ENCODE assay signal across 25 cellular contexts in genomic region chrX:126655061-126655460, GRCh38.
DNase-seq lines count a peak whose midpoint lies in the region; ATAC-seq, FAIRE-seq and TF ChIP-seq lines count a peak whose summit lies in the region.
"Had no signal": no experiment of that assay in that cellular context is flagged by ENCODE, and none has a peak within 500 bp of the region (broad histone marks: within the 10 kb centered on the region; RNA-seq: fewer than 3 reads in every experiment).

No MANE protein-coding gene starts in this region.

- H3K14ac ChIP-seq in H9 (ENCODE audit: insufficient read depth, low read length): no peak overlapping the region

- no peak overlapping the region for H2BK12ac ChIP-seq in H9 (ENCODE audit: insufficient read length, low read depth, low read length)

- no peak overlapping the region for H2AFZ ChIP-seq in H9 (ENCODE audit: low read length)
- H2AFZ ChIP-seq: PC-9 had no signal

- no peak overlapping the region for H2BK5ac ChIP-seq in H9 (ENCODE audit: insufficient read length, low read length)

- no peak for FAIRE-seq in bronchial epithelial cell (lab: Jason Lieb, UNC)
- FAIRE-seq: A204.1, GM12892 had no signal

- WGBS in H9 (ENCODE audit: extremely low coverage, insufficient read length, low lambda C conversion rate): no CpG with 5 or more reads among the region's 2 CpGs

- H3K9me3 ChIP-seq in H9 (ENCODE audit: control insufficient read depth, low read depth, low read length): no peaks in the 10 kb centered on the region
- H3K9me3 ChIP-seq: BLaER1 had no signal

- H3K9ac ChIP-seq in H9 (ENCODE audit: extremely low read depth, insufficient read length, low read length): no peak overlapping the region
- H3K9ac ChIP-seq: BLaER1 had no signal

- H3T11ph ChIP-seq in H9 (ENCODE audit: low read length): no peak overlapping the region

- H2BK20ac ChIP-seq in H9 (ENCODE audit: low read depth, low read length, poor library complexity, severe bottlenecking): no peak overlapping the region

- peaks cover 3 to 49% of the 10 kb centered on the region in 2 experiments for H3K9me3 Mint-ChIP-seq in H9

- H3K4me2 ChIP-seq in H9 (ENCODE audit: insufficient read depth, insufficient read length, low read length): no peak overlapping the region
- H3K4me2 ChIP-seq: BLaER1, PC-9 had no signal

- no peak for ATAC-seq in GM19324 (IDR thresholded peaks at IDR 0.05; ENCODE audit: low FRiP score, unreplicated experiment)

- H2BK15ac ChIP-seq in H9 (ENCODE audit: low read depth, low read length): no peak overlapping the region

- no peak overlapping the region for H2BK120ac ChIP-seq in H9 (ENCODE audit: low read depth, low read length, poor library complexity, severe bottlenecking)

- H2AK5ac ChIP-seq in H9 (ENCODE audit: insufficient read length, low read length): no peak overlapping the region

- no peak overlapping the region for H3K4ac ChIP-seq in H9 (ENCODE audit: low read depth, low read length)

- H3K36me3 Mint-ChIP-seq in H9 (ENCODE audit: insufficient read depth in 1 of 3, low read depth in 3 of 3): no peaks in the 10 kb centered on the region; a peak in 1 of 7 replicates
- H3K36me3 Mint-ChIP-seq: CD4-positive, CD25-positive, alpha-beta regulatory T cell had no signal

- no peaks in the 10 kb centered on the region for H3K36me3 ChIP-seq in bronchial epithelial cell (ENCODE audit: control insufficient read depth, insufficient read depth, low read length)
- H3K36me3 ChIP-seq: BLaER1 had no signal

- no peak overlapping the region for H3K23ac ChIP-seq in H9 (ENCODE audit: insufficient read length, low read depth, low read length)

- H3K27ac Mint-ChIP-seq in H9: no peak overlapping the region
- H3K27ac Mint-ChIP-seq: CD4-positive, CD25-positive, alpha-beta regulatory T cell had no signal

- H3K79me2 ChIP-seq in H9 (ENCODE audit: insufficient read depth, low read length): no peaks in the 10 kb centered on the region

- TF ChIP-seq CTCF in bronchial epithelial cell (IDR thresholded peaks at IDR 0.05; ENCODE audit: insufficient read depth, low read length, severe bottlenecking): no peak
- TF ChIP-seq CTCF in H9 (conservative IDR thresholded peaks at IDR 0.05): no peak

- H3K4me3 ChIP-seq in bronchial epithelial cell (ENCODE audit: low read depth, low read length): no peak overlapping the region
- H3K4me3 ChIP-seq: BLaER1, PC-9, SK-N-MC had no signal

- no peak overlapping the region for H4K8ac ChIP-seq in H9 (replicated peaks; ENCODE audit: insufficient read length, low read depth, low read length)

- no peaks in the 10 kb centered on the region for H3K27me3 Mint-ChIP-seq in H9 (ENCODE audit: low read depth)
- H3K27me3 Mint-ChIP-seq: CD4-positive, CD25-positive, alpha-beta regulatory T cell had no signal

- H3K23me2 ChIP-seq in H9 (ENCODE audit: insufficient read length, low read depth, low read length, poor library complexity, severe bottlenecking): no peaks in the 10 kb centered on the region

- no peaks in the 10 kb centered on the region for H3K4me1 ChIP-seq in H9 (ENCODE audit: insufficient read depth, low read length)
- H3K4me1 ChIP-seq: BLaER1 had no signal

- no peak overlapping the region for H4K5ac ChIP-seq in H9 (ENCODE audit: insufficient read length, low read depth, low read length)

- no peaks in the 10 kb centered on the region for H3K4me1 Mint-ChIP-seq in H9
- H3K4me1 Mint-ChIP-seq: CD4-positive, CD25-positive, alpha-beta regulatory T cell had no signal

- DNase-seq in HT1080 (ENCODE audit: low read depth): peak; percentile 60
- peak; percentile 14 for DNase-seq in RKO (ENCODE audit: low spot score)
- DNase-seq in bronchial epithelial cell (ENCODE audit: low read depth): peak; percentile 9
- DNase-seq in kidney tubule cell (ENCODE audit: low spot score): peak; percentile 80
- no peak for DNase-seq in NAMALWA (ENCODE audit: low spot score)
- no peak for DNase-seq in activated CD4-positive, alpha-beta T cell treated with anti-CD3 and anti-CD28 coated beads, Interleukin-2, amount 50 U/mL, for 1 hour
- no peak for DNase-seq in H9
- DNase-seq: CD4-positive, CD25-positive, alpha-beta regulatory T cell; DMS79 treated with DMSO at 0.1 percent for 48 hours; GF-D8; Karpas-422; MV-4-11; NCI-H2029; NCI-H446; NCI-H524 treated with DMSO at 0.1 percent for 48 hours; NCI-H82; NK-92 treated with Interleukin-12 subunit alpha and Interleukin-12 subunit beta, amount 100 ng/mL, for 24 hours; PC-9; SIG-M5 had no signal

- H3K27me3 ChIP-seq in bronchial epithelial cell (ENCODE audit: control insufficient read depth, insufficient read depth, low read length): no peaks in the 10 kb centered on the region
- no peaks in the 10 kb centered on the region for H3K27me3 ChIP-seq in H9 (ENCODE audit: insufficient read depth, low read length)

- H3K18ac ChIP-seq in H9 (ENCODE audit: insufficient read length, low read depth, low read length): no peak overlapping the region

- no peaks in the 10 kb centered on the region for H3K79me1 ChIP-seq in H9 (ENCODE audit: insufficient read depth, low read depth, low read length, poor library complexity, severe bottlenecking)

- H4K20me1 ChIP-seq in H9 (ENCODE audit: control insufficient read depth, insufficient read depth, insufficient read length): no peaks in the 10 kb centered on the region
- H4K20me1 ChIP-seq: BLaER1 had no signal

- no peak overlapping the region for H3K4me3 Mint-ChIP-seq in H9
- H3K4me3 Mint-ChIP-seq: CD4-positive, CD25-positive, alpha-beta regulatory T cell had no signal

- no peak overlapping the region for H3K27ac ChIP-seq in H9 (ENCODE audit: insufficient read length, low read depth, low read length)
- H3K27ac ChIP-seq: BLaER1, HL-60, PC-9, SK-N-MC had no signal

- no peak overlapping the region for H3K56ac ChIP-seq in H9 (ENCODE audit: insufficient read length, low read depth, low read length)

- H4K91ac ChIP-seq in H9 (ENCODE audit: insufficient read length, low read depth, low read length): no peak overlapping the region

Comparison
In these comparisons a context has a peak if more than half of its experiments do, and no peak if none do; other contexts are left out.
1. DNase-seq: peak in HT1080 (single experiment), RKO (single experiment), bronchial epithelial cell (single experiment) and kidney tubule cell (single experiment); none in NAMALWA (single experiment), activated CD4-positive, alpha-beta T cell treated with anti-CD3 and anti-CD28 coated beads, Interleukin-2, amount 50 U/mL, for 1 hour (single experiment) and H9 (single experiment).